1 cellular context compared by ENCODE assay signal in the genomic region with DNA sequence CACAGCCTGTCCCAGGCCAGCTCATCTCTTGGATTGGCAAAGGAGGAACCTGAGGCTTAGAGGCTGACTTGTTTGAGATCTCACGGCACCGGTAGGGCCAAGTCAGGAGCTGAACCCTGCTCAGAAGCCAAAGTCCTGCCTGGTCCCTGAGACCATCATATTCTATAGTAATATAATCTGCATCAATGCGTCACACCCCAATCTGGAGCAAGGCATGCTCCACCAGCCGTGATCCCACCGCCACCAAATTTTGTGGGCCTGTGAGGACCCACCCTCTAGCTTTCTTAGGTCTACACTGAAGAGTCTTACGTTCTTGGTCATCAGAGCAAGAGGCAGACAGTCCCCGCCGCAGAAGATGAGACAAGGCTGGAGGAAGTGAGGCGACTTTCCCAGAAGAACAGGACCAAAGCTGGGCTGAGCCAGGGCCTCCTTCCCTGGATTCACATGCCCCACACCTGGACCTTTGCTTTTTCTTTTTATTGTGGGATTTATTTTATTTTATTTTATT.
TF ChIP-seq lines count a peak whose summit lies in the region.

No MANE protein-coding gene starts in this region.

TF ChIP-seq in HepG2, 621 proteins besides CTCF, POLR2A, EP300 and RAD21:
- TF ChIP-seq GABPA (IDR thresholded peaks at IDR 0.05; ENCODE audit: low read depth, low read length) = 0 out of 2 replicates have a peak, but pooled peaks have one; percentile 6
- TF ChIP-seq GABPA (CRISPR knock-in tag; IDR thresholded peaks at IDR 0.05; ENCODE audit: low read depth) = no peak
- 0 out of 2 replicates have a peak, but pooled peaks have one; percentile 27 for TF ChIP-seq ZNF891 (CRISPR knock-in tag; IDR thresholded peaks at IDR 0.05)
- no peak for TF ChIP-seq ZSCAN9 (CRISPR knock-in tag; IDR thresholded peaks at IDR 0.05; ENCODE audit: borderline replicate concordance)
